In the genomic region with DNA sequence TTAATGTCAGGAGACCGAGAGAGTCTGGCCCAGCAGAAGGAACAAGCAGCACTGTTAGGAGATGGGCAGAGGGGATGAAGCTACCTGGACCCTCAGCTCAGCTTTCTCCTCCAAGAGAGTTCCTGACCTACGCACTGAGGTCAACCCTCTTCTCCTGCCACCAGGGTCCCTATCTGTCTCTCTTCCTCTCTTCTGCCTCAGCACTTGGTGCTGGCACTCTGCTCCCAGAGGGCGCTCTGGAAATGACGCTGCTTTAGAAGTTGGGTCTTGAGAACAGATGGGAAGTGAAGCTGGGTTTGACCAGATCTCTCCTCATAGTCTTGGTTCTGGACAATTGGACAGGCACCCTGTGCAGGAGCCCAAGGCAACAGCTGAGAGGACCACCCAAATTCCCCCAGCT, we compare ENCODE assay signal across 13 cellular contexts.
DNase-seq lines count a peak whose midpoint lies in the region; ATAC-seq, FAIRE-seq and TF ChIP-seq lines count a peak whose summit lies in the region.
"Had no signal": no experiment of that assay in that cellular context is flagged by ENCODE, and none has a peak within 500 bp of the region (broad histone marks: within the 10 kb centered on the region; RNA-seq: fewer than 3 reads in every experiment).

No MANE protein-coding gene starts in this region.

- no peak for TF ChIP-seq POLR2A in HepG2 (IDR thresholded peaks at IDR 0.05; ENCODE audit: insufficient read depth in 1 of 2, low read depth in 2 of 2, low read length in 2 of 2)
- no peak for TF ChIP-seq POLR2A in right lobe of liver (IDR thresholded peaks at IDR 0.05)

- TF ChIP-seq CTCF in HepG2 (CRISPR knock-in tag; IDR thresholded peaks at IDR 0.05) (no peak), right lobe of liver (IDR thresholded peaks at IDR 0.05) (no peak), epithelial cell of proximal tubule (conservative IDR thresholded peaks at IDR 0.05; ENCODE audit: low read depth, low read length) (peak; percentile 7)

- intact Hi-C loops in HepG2 (cut with micrococcal nuclease; ENCODE audit: unreplicated experiment), result no loop called here
- intact Hi-C loops in right lobe of liver (cut with DNase I), result no loop called here

- H4K20me1 ChIP-seq in HepG2 (ENCODE audit: insufficient read depth, low read length), result no peaks in the 10 kb centered on the region

- no peak overlapping the region for H3K9ac ChIP-seq in HepG2 (ENCODE audit: insufficient read depth, low read depth, low read length)
- H3K9ac ChIP-seq: KMS-11 had no signal

- BruUV-seq in HepG2 (replicated peaks; lab: Mats Ljungman, UMichigan), result no TSS peak

- in situ Hi-C loops in HepG2 (cut with HindIII; ENCODE audit: extremely low pct_ligation_motif_present, low pct_unique_long_range_greater_than_20kb), result no loop called here

- ATAC-seq in HepG2 (peak; percentile 52), right lobe of liver (no peak), GM21737 (IDR thresholded peaks at IDR 0.05; ENCODE audit: unreplicated experiment) (no peak)

- H3K36me3 ChIP-seq in HepG2 (replicated peaks in 1 of 2; ENCODE audit: control insufficient read depth in 1 of 2, insufficient read depth in 2 of 2, low read length in 2 of 2) (no peaks in the 10 kb centered on the region), right lobe of liver (no peaks in the 10 kb centered on the region)

- CTCF ChIA-PET in HepG2 (lab: Yijun Ruan, JAX; ENCODE audit: low intra/inter-chr PET ratio, low total read pairs), result no interaction called here

- no peaks in the 10 kb centered on the region for H3K79me2 ChIP-seq in HepG2 (ENCODE audit: insufficient read depth, low read length)

- no peak for TF ChIP-seq EP300 in HepG2 (IDR thresholded peaks at IDR 0.05; ENCODE audit: low read depth in 2 of 2, low read length in 2 of 2)
- no peak for TF ChIP-seq EP300 in HepG2 (CRISPR knock-in tag; IDR thresholded peaks at IDR 0.05; ENCODE audit: borderline replicate concordance)

- no peak overlapping the region for H3K4me2 ChIP-seq in HepG2 (ENCODE audit: low read depth, low read length)
- H3K4me2 ChIP-seq: KMS-11 had no signal

- no peak for TF ChIP-seq RAD21 in HepG2 (CRISPR knock-in tag; IDR thresholded peaks at IDR 0.05)

- FAIRE-seq in HepG2 (lab: Jason Lieb, UNC), result no peak
- FAIRE-seq: H54 had no signal

- POLR2A ChIA-PET in HepG2 (lab: Yijun Ruan, JAX), result no interaction called here

- no peaks in the 10 kb centered on the region for H3K4me1 ChIP-seq in HepG2 (ENCODE audit: insufficient read depth, low read length)
- H3K4me1 ChIP-seq in right lobe of liver, result no peaks in the 10 kb centered on the region

- H2AFZ ChIP-seq in HepG2 (ENCODE audit: low read length), result no peak overlapping the region

- no peak overlapping the region for H3K4me3 ChIP-seq in HepG2 (replicated peaks in 1 of 3; ENCODE audit: insufficient read depth in 1 of 3, low read depth in 2 of 3, low read length in 3 of 3)
- H3K4me3 ChIP-seq in right lobe of liver, result no peak overlapping the region
- H3K4me3 ChIP-seq in epithelial cell of proximal tubule (ENCODE audit: low read depth, low read length), result no peak overlapping the region

- 0% methylated on average over 4 of the region's 4 CpGs for WGBS in HepG2 (ENCODE audit: low lambda C conversion rate)
- 80% methylated on average over 2 of the region's 4 CpGs for WGBS in right lobe of liver (ENCODE audit: insufficient coverage, low coverage, low lambda C conversion rate, missing lambda C conversion rate)

- no peak overlapping the region for H3K27ac ChIP-seq in HepG2 (ENCODE audit: extremely low read length, insufficient read depth, low read length)
- no peak overlapping the region for H3K27ac ChIP-seq in right lobe of liver
- H3K27ac ChIP-seq: KMS-11 had no signal

- H3K27me3 ChIP-seq in HepG2 (ENCODE audit: control insufficient read depth in 1 of 2, insufficient read depth in 2 of 2, low read length in 2 of 2) (peaks cover 0 to 3% of the 10 kb centered on the region in 2 experiments; a peak in 1 of 5 replicates), right lobe of liver (no peaks in the 10 kb centered on the region)

- H3K9me3 ChIP-seq in HepG2 (ENCODE audit: low read length) (no peaks in the 10 kb centered on the region), right lobe of liver (no peaks in the 10 kb centered on the region)

- no peak for DNase-seq in HepG2 (ENCODE audit: low spot score)
- DNase-seq in right lobe of liver, result no peak
- peak; percentile 26 for DNase-seq in SK-N-DZ (ENCODE audit: low spot score)
- DNase-seq in epithelial cell of proximal tubule (ENCODE audit: low read depth), result no peak
- no peak for DNase-seq in ureter (ENCODE audit: low spot score)
- no peak for DNase-seq in DMS153 treated with DMSO at 0.1 percent for 48 hours (lab: John Stamatoyannopoulos, UW; ENCODE audit: unreplicated experiment)
- DNase-seq: ACHN; C1 segment of cervical spinal cord; CD4-positive, alpha-beta memory T cell; GDM1 had no signal

TF ChIP-seq in HepG2, 621 proteins besides CTCF, POLR2A, EP300 and RAD21:
- TF ChIP-seq, protein P1, sequence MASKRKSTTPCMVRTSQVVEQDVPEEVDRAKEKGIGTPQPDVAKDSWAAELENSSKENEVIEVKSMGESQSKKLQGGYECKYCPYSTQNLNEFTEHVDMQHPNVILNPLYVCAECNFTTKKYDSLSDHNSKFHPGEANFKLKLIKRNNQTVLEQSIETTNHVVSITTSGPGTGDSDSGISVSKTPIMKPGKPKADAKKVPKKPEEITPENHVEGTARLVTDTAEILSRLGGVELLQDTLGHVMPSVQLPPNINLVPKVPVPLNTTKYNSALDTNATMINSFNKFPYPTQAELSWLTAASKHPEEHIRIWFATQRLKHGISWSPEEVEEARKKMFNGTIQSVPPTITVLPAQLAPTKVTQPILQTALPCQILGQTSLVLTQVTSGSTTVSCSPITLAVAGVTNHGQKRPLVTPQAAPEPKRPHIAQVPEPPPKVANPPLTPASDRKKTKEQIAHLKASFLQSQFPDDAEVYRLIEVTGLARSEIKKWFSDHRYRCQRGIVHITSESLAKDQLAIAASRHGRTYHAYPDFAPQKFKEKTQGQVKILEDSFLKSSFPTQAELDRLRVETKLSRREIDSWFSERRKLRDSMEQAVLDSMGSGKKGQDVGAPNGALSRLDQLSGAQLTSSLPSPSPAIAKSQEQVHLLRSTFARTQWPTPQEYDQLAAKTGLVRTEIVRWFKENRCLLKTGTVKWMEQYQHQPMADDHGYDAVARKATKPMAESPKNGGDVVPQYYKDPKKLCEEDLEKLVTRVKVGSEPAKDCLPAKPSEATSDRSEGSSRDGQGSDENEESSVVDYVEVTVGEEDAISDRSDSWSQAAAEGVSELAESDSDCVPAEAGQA (IDR thresholded peaks at IDR 0.05; ENCODE audit: low read depth), result no peak
- TF ChIP-seq, protein P1 (CRISPR knock-in tag; IDR thresholded peaks at IDR 0.05; ENCODE audit: borderline replicate concordance), result no peak
- no peak for TF ChIP-seq NR1H2 (CRISPR knock-in tag; IDR thresholded peaks at IDR 0.05; ENCODE audit: borderline replicate concordance, low read depth)
- no peak for TF ChIP-seq ZNF160 (CRISPR knock-in tag; IDR thresholded peaks at IDR 0.05)
- TF ChIP-seq, protein P2, sequence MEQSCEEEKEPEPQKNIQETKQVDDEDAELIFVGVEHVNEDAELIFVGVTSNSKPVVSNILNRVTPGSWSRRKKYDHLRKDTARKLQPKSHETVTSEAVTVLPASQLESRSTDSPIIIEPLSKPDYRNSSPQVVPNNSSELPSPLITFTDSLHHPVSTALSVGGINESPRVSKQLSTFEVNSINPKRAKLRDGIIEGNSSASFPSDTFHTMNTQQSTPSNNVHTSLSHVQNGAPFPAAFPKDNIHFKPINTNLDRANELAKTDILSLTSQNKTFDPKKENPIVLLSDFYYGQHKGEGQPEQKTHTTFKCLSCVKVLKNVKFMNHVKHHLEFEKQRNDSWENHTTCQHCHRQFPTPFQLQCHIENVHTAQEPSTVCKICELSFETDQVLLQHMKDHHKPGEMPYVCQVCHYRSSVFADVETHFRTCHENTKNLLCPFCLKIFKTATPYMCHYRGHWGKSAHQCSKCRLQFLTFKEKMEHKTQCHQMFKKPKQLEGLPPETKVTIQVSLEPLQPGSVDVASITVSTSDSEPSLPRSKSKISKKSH (CRISPR knock-in tag; IDR thresholded peaks at IDR 0.05; ENCODE audit: borderline replicate concordance), result no peak
- no peak for TF ChIP-seq FIP1L1 (IDR thresholded peaks at IDR 0.05; ENCODE audit: borderline replicate concordance, insufficient read depth, low read depth, low read length)
- TF ChIP-seq KLF15 (CRISPR knock-in tag; IDR thresholded peaks at IDR 0.05; ENCODE audit: borderline replicate concordance), result no peak
- no peak for TF ChIP-seq ZNF367 (CRISPR knock-in tag; IDR thresholded peaks at IDR 0.05; ENCODE audit: borderline replicate concordance)
- TF ChIP-seq, protein P3, sequence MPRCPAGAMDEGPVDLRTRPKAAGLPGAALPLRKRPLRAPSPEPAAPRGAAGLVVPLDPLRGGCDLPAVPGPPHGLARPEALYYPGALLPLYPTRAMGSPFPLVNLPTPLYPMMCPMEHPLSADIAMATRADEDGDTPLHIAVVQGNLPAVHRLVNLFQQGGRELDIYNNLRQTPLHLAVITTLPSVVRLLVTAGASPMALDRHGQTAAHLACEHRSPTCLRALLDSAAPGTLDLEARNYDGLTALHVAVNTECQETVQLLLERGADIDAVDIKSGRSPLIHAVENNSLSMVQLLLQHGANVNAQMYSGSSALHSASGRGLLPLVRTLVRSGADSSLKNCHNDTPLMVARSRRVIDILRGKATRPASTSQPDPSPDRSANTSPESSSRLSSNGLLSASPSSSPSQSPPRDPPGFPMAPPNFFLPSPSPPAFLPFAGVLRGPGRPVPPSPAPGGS (CRISPR knock-in tag; IDR thresholded peaks at IDR 0.05), result no peak
- TF ChIP-seq CCDC6 (CRISPR knock-in tag; IDR thresholded peaks at IDR 0.05), result no peak
- TF ChIP-seq ZNF333 (CRISPR knock-in tag; IDR thresholded peaks at IDR 0.05; ENCODE audit: borderline replicate concordance), result no peak
- no peak for TF ChIP-seq ZNF564 (CRISPR knock-in tag; IDR thresholded peaks at IDR 0.05)
TF ChIP-seq in HepG2: peak in this region for 0.
